In the genomic region with DNA sequence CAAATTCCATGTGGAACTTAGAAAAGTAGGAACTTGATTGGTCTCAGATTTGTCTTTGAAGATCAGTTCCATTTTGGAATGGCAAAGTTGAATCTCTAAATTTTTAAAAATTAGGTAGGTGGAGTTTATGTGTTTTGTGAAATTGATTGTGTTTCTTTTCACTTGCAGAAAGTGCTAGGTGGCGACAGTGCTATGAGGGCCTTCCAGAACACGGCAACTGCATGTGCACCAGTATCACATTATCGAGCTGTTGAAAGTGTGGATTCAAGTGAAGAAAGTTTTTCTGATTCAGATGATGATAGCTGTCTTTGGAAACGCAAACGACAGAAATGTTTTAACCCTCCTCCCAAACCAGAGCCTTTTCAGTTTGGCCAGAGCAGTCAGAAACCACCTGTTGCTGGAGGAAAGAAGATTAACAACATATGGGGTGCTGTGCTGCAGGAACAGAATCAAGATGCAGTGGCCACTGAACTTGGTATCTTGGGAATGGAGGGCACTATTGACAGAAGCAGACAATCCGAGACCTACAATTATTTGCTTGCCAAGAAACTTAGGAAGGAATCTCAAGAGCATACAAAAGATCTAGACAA, we compare ENCODE assay signal across 21 cellular contexts. TPM values are rescaled to one million over a fixed set of nuclear protein-coding genes. Genes with fewer than 3 reads are reported as not detected.
DNase-seq lines count a peak whose midpoint lies in the region; ATAC-seq, FAIRE-seq and TF ChIP-seq lines count a peak whose summit lies in the region.
"Had no signal": no experiment of that assay in that cellular context is flagged by ENCODE, and none has a peak within 500 bp of the region (broad histone marks: within the 10 kb centered on the region; RNA-seq: fewer than 3 reads in every experiment).

No MANE protein-coding gene starts in this region.

- TF ChIP-seq RAD21 in GM12878 (IDR thresholded peaks at IDR 0.05; ENCODE audit: insufficient read depth, low read depth, low read length) = no peak

- no peak for DNase-seq in activated T-cell treated with anti-CD3 and anti-CD28 coated beads, Interleukin-2, amount 50 U/mL, for 24 hours
- DNase-seq in activated T-cell treated with anti-CD3 and anti-CD28 coated beads, Interleukin-2, amount 50 U/mL, for 48 hours = no peak
- no peak for DNase-seq in H9
- no peak for DNase-seq in GM12878 (ENCODE audit: low read depth, low spot score)
- DNase-seq in left ventricle myocardium superior = no peak
- no peak for DNase-seq in SW 1271 (lab: John Stamatoyannopoulos, UW)
- no peak for DNase-seq in A172 (ENCODE audit: low spot score)
- DNase-seq: activated CD4-positive, alpha-beta memory T cell treated with anti-CD3 and anti-CD28 coated beads for 36 hours; aorta; COR-L47; islet precursor cell; Karpas-422; NCI-H1417 treated with DMSO at 0.1 percent for 48 hours; Peyer's patch; sigmoid colon; stimulated activated CD4-positive, alpha-beta T cell treated with anti-CD3 and anti-CD28 coated beads, Interleukin-1b, Interleukin-23, amount 100 ng/mL, for 48 hours; substantia nigra had no signal

- H3K27ac ChIP-seq in H9 (ENCODE audit: insufficient read length, low read depth, low read length) (no peak overlapping the region), GM12878 (ENCODE audit: control insufficient read depth, insufficient read depth) (no peak overlapping the region; the same call in 1 of the 2 replicates)
- H3K27ac ChIP-seq: hepatocyte, Peyer's patch, sigmoid colon had no signal

- no peak for TF ChIP-seq EP300 in GM12878 (IDR thresholded peaks at IDR 0.05; ENCODE audit: borderline replicate concordance in 1 of 2, control insufficient read depth in 1 of 2, low read depth in 2 of 2, low read length in 2 of 2)

- H2BK5ac ChIP-seq in H9 (ENCODE audit: insufficient read length, low read length) = no peak overlapping the region

- TF ChIP-seq CTCF in H9 (conservative IDR thresholded peaks at IDR 0.05) = no peak
- TF ChIP-seq CTCF in GM12878 (IDR thresholded peaks at IDR 0.05 in 2 of 3, conservative IDR thresholded peaks at IDR 0.05 in 1 of 3; ENCODE audit: control insufficient read depth in 2 of 3, extremely low read depth in 1 of 3, insufficient read depth in 1 of 3, low read depth in 3 of 3, low read length in 3 of 3) = no peak; a peak in 1 of 6 replicates
- TF ChIP-seq CTCF in nephron (IDR thresholded peaks at IDR 0.05; ENCODE audit: unreplicated experiment in 3 of 3) = no peak

- in situ Hi-C loops in GM12878 (cut with MboI) = no loop called here

- no peak overlapping the region for H3K18ac ChIP-seq in H9 (ENCODE audit: insufficient read length, low read depth, low read length)

- TSS peak; percentile 54 for BruUV-seq in GM12878 (replicated peaks; lab: Mats Ljungman, UMichigan)

- intact Hi-C loops in GM12878 (cut with micrococcal nuclease; ENCODE audit: unreplicated experiment) (loop anchor here (5.0 kb wide), 1 partner anchor 246 kb away; no protein-coding TSS in a partner anchor), left ventricle myocardium superior (cut with micrococcal nuclease) (no loop called here)

- H3K27me3 Mint-ChIP-seq in activated T-cell treated with anti-CD3 and anti-CD28 coated beads, Interleukin-2, amount 50 U/mL, for 24 hours = no peaks in the 10 kb centered on the region
- H3K27me3 Mint-ChIP-seq in H9 (ENCODE audit: low read depth) (no peaks in the 10 kb centered on the region), nephron (ENCODE audit: low read depth) (no peaks in the 10 kb centered on the region)
- H3K27me3 Mint-ChIP-seq: activated CD4-positive, alpha-beta memory T cell treated with anti-CD3 and anti-CD28 coated beads for 36 hours had no signal

- RAD21 ChIA-PET in GM12878 (lab: Charles Lee; ENCODE audit: unreplicated experiment) = no interaction called here

- no peak overlapping the region for H2AK5ac ChIP-seq in H9 (ENCODE audit: insufficient read length, low read length)

- H3K4me2 ChIP-seq in H9 (ENCODE audit: insufficient read depth, insufficient read length, low read length) (no peak overlapping the region), GM12878 (ENCODE audit: control insufficient read depth, insufficient read depth) (peak overlapping the region; percentile 58)
- H3K4me2 ChIP-seq: hepatocyte had no signal

- H3K27me3 ChIP-seq in H9 (ENCODE audit: insufficient read depth, low read length) (no peaks in the 10 kb centered on the region), GM12878 (replicated peaks in 1 of 2; ENCODE audit: control insufficient read depth in 2 of 2, insufficient read depth in 2 of 2, low read length in 1 of 2) (no peaks in the 10 kb centered on the region)
- H3K27me3 ChIP-seq: hepatocyte, Peyer's patch, sigmoid colon had no signal

- peak overlapping the region; percentile 28 for H3K27ac Mint-ChIP-seq in activated T-cell treated with anti-CD3 and anti-CD28 coated beads, Interleukin-2, amount 50 U/mL, for 24 hours
- H3K27ac Mint-ChIP-seq in H9 (peak overlapping the region in 2 of 3 experiments; percentile 18 to 35; a peak in 3 of 7 replicates), nephron (no peak overlapping the region)
- H3K27ac Mint-ChIP-seq: activated CD4-positive, alpha-beta memory T cell treated with anti-CD3 and anti-CD28 coated beads for 36 hours had no signal

- no peak for TF ChIP-seq POLR2A in GM12878 (IDR thresholded peaks at IDR 0.05; ENCODE audit: low read depth, low read length)

- H3T11ph ChIP-seq in H9 (ENCODE audit: low read length) = no peak overlapping the region

- H3K9me3 ChIP-seq in H9 (ENCODE audit: control insufficient read depth, low read depth, low read length) (no peaks in the 10 kb centered on the region), GM12878 (replicated peaks; ENCODE audit: control insufficient read depth, insufficient read depth, low read length) (peaks cover 4% of the 10 kb centered on the region; the same call in 2 of the 3 replicates)
- H3K9me3 ChIP-seq: Peyer's patch, sigmoid colon had no signal

- CTCF ChIA-PET in GM12878 (lab: Yijun Ruan, JAX) = interaction anchor here (0.6 to 1.2 kb wide), 6 partner anchors 17 to 1956 kb away, joined by 3 to 4 read pairs (median 3); no protein-coding TSS in a partner anchor

- peaks cover 4% of the 10 kb centered on the region for H3K23me2 ChIP-seq in H9 (ENCODE audit: insufficient read length, low read depth, low read length, poor library complexity, severe bottlenecking)

- no peak overlapping the region for H4K8ac ChIP-seq in H9 (replicated peaks; ENCODE audit: insufficient read length, low read depth, low read length)

- no peak overlapping the region for H4K5ac ChIP-seq in H9 (ENCODE audit: insufficient read length, low read depth, low read length)

- no peak overlapping the region for H3K14ac ChIP-seq in H9 (ENCODE audit: insufficient read depth, low read length)

- H2AFZ ChIP-seq in H9 (ENCODE audit: low read length) (no peak overlapping the region), GM12878 (ENCODE audit: control insufficient read depth, low read depth, low read length) (no peak overlapping the region)
- H2AFZ ChIP-seq: hepatocyte had no signal

- peak overlapping the region; percentile 14; the same call in 1 of the 2 replicates for H3K4me3 ChIP-seq in GM12878
- H3K4me3 ChIP-seq: hepatocyte, Peyer's patch, sigmoid colon had no signal

- H3K9me3 Mint-ChIP-seq in activated T-cell treated with anti-CD3 and anti-CD28 coated beads, Interleukin-2, amount 50 U/mL, for 24 hours = no peaks in the 10 kb centered on the region
- H3K9me3 Mint-ChIP-seq in H9 (no peaks in the 10 kb centered on the region), nephron (peaks cover 3% of the 10 kb centered on the region)
- H3K9me3 Mint-ChIP-seq: activated CD4-positive, alpha-beta memory T cell treated with anti-CD3 and anti-CD28 coated beads for 36 hours had no signal

- ATAC-seq in GM12878 = no peak
- no peak for ATAC-seq in left ventricle myocardium superior

- no peak overlapping the region for H3K4ac ChIP-seq in H9 (ENCODE audit: low read depth, low read length)

- no peak overlapping the region for H2BK12ac ChIP-seq in H9 (ENCODE audit: insufficient read length, low read depth, low read length)

- H3K4me1 Mint-ChIP-seq in activated T-cell treated with anti-CD3 and anti-CD28 coated beads, Interleukin-2, amount 50 U/mL, for 24 hours (ENCODE audit: low read depth) = peaks cover 60% of the 10 kb centered on the region
- H3K4me1 Mint-ChIP-seq in H9 (peaks cover 39 to 42% of the 10 kb centered on the region in 2 experiments), nephron (peaks cover 28% of the 10 kb centered on the region)

- FAIRE-seq in GM12878 (lab: Jason Lieb, UNC) = no peak
- FAIRE-seq: endometrium, G401.6 had no signal

- SMC1A ChIA-PET in GM12878 (lab: Charles Lee; ENCODE audit: uncharacterized antibody, unreplicated experiment) = no interaction called here

- no peak overlapping the region for H2BK15ac ChIP-seq in H9 (ENCODE audit: low read depth, low read length)

- H3K79me2 ChIP-seq in H9 (ENCODE audit: insufficient read depth, low read length) = peaks cover 21% of the 10 kb centered on the region
- H3K79me2 ChIP-seq in GM12878 (ENCODE audit: control insufficient read depth, insufficient read depth, low read length) = peaks cover 47% of the 10 kb centered on the region

- H3K56ac ChIP-seq in H9 (ENCODE audit: insufficient read length, low read depth, low read length) = no peak overlapping the region

- H3K36me3 Mint-ChIP-seq in activated T-cell treated with anti-CD3 and anti-CD28 coated beads, Interleukin-2, amount 50 U/mL, for 24 hours (ENCODE audit: low read depth) = peaks cover 65% of the 10 kb centered on the region
- peaks cover 30 to 56% (median 45%) of the 10 kb centered on the region in 3 experiments; a peak in 6 of 7 replicates for H3K36me3 Mint-ChIP-seq in H9 (ENCODE audit: insufficient read depth in 1 of 3, low read depth in 3 of 3)
- peaks cover 42% of the 10 kb centered on the region for H3K36me3 Mint-ChIP-seq in nephron (ENCODE audit: low read depth)

- peaks cover 0 to 18% of the 10 kb centered on the region in 2 experiments; a peak in 1 of 4 replicates for H3K36me3 ChIP-seq in GM12878 (ENCODE audit: control insufficient read depth in 2 of 2, insufficient read depth in 2 of 2, low read length in 1 of 2)

- no peak overlapping the region for H3K23ac ChIP-seq in H9 (ENCODE audit: insufficient read length, low read depth, low read length)

- H3K9ac ChIP-seq in H9 (ENCODE audit: extremely low read depth, insufficient read length, low read length) (no peak overlapping the region), GM12878 (ENCODE audit: control insufficient read depth, insufficient read depth, low read length) (no peak overlapping the region)

- H2BK20ac ChIP-seq in H9 (ENCODE audit: low read depth, low read length, poor library complexity, severe bottlenecking) = no peak overlapping the region

- no CpG with 5 or more reads among the region's 6 CpGs for WGBS in H9 (ENCODE audit: extremely low coverage, insufficient read length, low lambda C conversion rate)
- 98% methylated on average over 6 of the region's 6 CpGs for WGBS in GM12878 (ENCODE audit: insufficient coverage, insufficient replicate concordance, low lambda C conversion rate, missing lambda C conversion rate)

- POLR2A ChIA-PET in GM12878 (lab: Charles Lee) = interaction anchor here (0.7 kb wide), 1 partner anchor 175 kb away, joined by 3 read pairs; no protein-coding TSS in a partner anchor

- H3K4me1 ChIP-seq in H9 (ENCODE audit: insufficient read depth, low read length) (no peaks in the 10 kb centered on the region; the same call in 1 of the 2 replicates), GM12878 (ENCODE audit: control insufficient read depth, insufficient read depth, low read length) (no peaks in the 10 kb centered on the region; the same call in 1 of the 2 replicates)

- peak overlapping the region; percentile 50 for H3K4me3 Mint-ChIP-seq in activated T-cell treated with anti-CD3 and anti-CD28 coated beads, Interleukin-2, amount 50 U/mL, for 24 hours
- H3K4me3 Mint-ChIP-seq in H9 = no peak overlapping the region
- peak overlapping the region; percentile 42 to 84 (median 68) for H3K4me3 Mint-ChIP-seq in nephron
- H3K4me3 Mint-ChIP-seq: activated CD4-positive, alpha-beta memory T cell treated with anti-CD3 and anti-CD28 coated beads for 36 hours had no signal

- H4K20me1 ChIP-seq in H9 (ENCODE audit: control insufficient read depth, insufficient read depth, insufficient read length) = no peaks in the 10 kb centered on the region
- H4K20me1 ChIP-seq in GM12878 (ENCODE audit: control insufficient read depth, insufficient read depth) = no peaks in the 10 kb centered on the region

- no peaks in the 10 kb centered on the region for H3K79me1 ChIP-seq in H9 (ENCODE audit: insufficient read depth, low read depth, low read length, poor library complexity, severe bottlenecking)

- no peak overlapping the region for H4K91ac ChIP-seq in H9 (ENCODE audit: insufficient read length, low read depth, low read length)

- no peak overlapping the region for H2BK120ac ChIP-seq in H9 (ENCODE audit: low read depth, low read length, poor library complexity, severe bottlenecking)

RNA-seq across cellular contexts. Expression of a gene that starts 2.8 kb away (rescaled TPM):
- total RNA-seq in H9 (2021) = 62.9 and 65.6 TPM in 2 replicates
- total RNA-seq in GM12878 (2013; cell fraction: nucleolus; rRNA removed) = 36.8 and 38.3 TPM in 2 replicates
- 28.2 and 35.5 TPM in 2 replicates for total RNA-seq in GM12878 (2014; rRNA removed)
- 70.2 and 72.1 TPM in 2 replicates for total RNA-seq in GM12878 (2014; rRNA removed; fragmentation: Illumina TruSeq; extraction: Trizol)
- 30.8 and 33.1 TPM in 2 replicates for total RNA-seq in GM12878 (2021)
- polyA plus RNA-seq in GM12878 (2011; ENCODE audit: low read depth) = 39.9 TPM
- polyA plus RNA-seq in GM12878 (2011; rRNA removed) = 42.5 and 67.0 TPM in 2 replicates
- 30.2 and 34.1 TPM in 2 replicates for polyA plus RNA-seq in GM12878 (2011; cell fraction: cytosol; rRNA removed)
- polyA plus RNA-seq in GM12878 (2011; cell fraction: nucleus; rRNA removed) = 9.2 and 17.4 TPM in 2 replicates
- polyA plus RNA-seq in GM12878 (2012) = 40.1 and 42.9 TPM in 2 replicates
- 59.8 and 92.3 TPM in 2 replicates for polyA plus RNA-seq in GM12878 (2014; fragmentation: Illumina TruSeq; extraction: Trizol)
- polyA plus RNA-seq in GM12878 (2014; fragmentation: Nextera tagmentation; extraction: Ambion mirVana) = 10 to 100 TPM; 60.8 to 71.5 TPM
- polyA plus RNA-seq in GM12878 (2014; rRNA removed) = 29.8 and 30.4 TPM in 2 replicates
- 10 to 100 TPM; 86.3 to 88.7 TPM for polyA plus RNA-seq in GM12878 (2016; fragmentation: Nextera tagmentation; extraction: Ambion mirVana)
- 38.7 and 45.0 TPM in 2 replicates for polyA minus RNA-seq in GM12878 (2011; rRNA and poly(A)+ RNA removed)
- polyA minus RNA-seq in GM12878 (2011; cell fraction: cytosol; rRNA and poly(A)+ RNA removed) = 11.4 and 18.4 TPM in 2 replicates
- polyA minus RNA-seq in GM12878 (2011; cell fraction: nucleus; rRNA and poly(A)+ RNA removed) = 13.2 and 26.5 TPM in 2 replicates
- 31.7 TPM for total RNA-seq in left ventricle myocardium superior
- 137 and 138 TPM in 2 replicates for total RNA-seq in A172 (2014; rRNA removed; shearing (Covaris generic))

RNA-seq across cellular contexts. Expression of a gene that starts 8.5 kb away (rescaled TPM):
- total RNA-seq in H9 (2021) (142 and 148 TPM in 2 replicates), GM12878 (2014; rRNA removed) (0.82 TPM in 1 of 2 replicates, not detected in the other), GM12878 (2014; rRNA removed; fragmentation: Illumina TruSeq; extraction: Trizol) (0.32 and 0.45 TPM in 2 replicates), GM12878 (2021) (0.41 and 1.1 TPM in 2 replicates), left ventricle myocardium superior (33.7 TPM)
- 14.1 and 83.3 TPM in 2 replicates for total RNA-seq in GM12878 (2013; cell fraction: nucleolus; rRNA removed)
- polyA plus RNA-seq in GM12878 (2011; ENCODE audit: low read depth) = 0.92 TPM
- polyA plus RNA-seq in GM12878 (2011; rRNA removed) (0.18 and 0.33 TPM in 2 replicates), GM12878 (2014; fragmentation: Illumina TruSeq; extraction: Trizol) (0.44 and 0.48 TPM in 2 replicates), GM12878 (2014; fragmentation: Nextera tagmentation; extraction: Ambion mirVana) (under 1 TPM; 0.24 TPM), GM12878 (2014; rRNA removed) (0.28 and 0.80 TPM in 2 replicates), GM12878 (2016; fragmentation: Nextera tagmentation; extraction: Ambion mirVana) (1 to 10 TPM in 1 of 2 experiments, under 1 TPM in 1; 0.75 to 1.0 TPM)
- 0.18 TPM in 2 replicates for polyA plus RNA-seq in GM12878 (2011; cell fraction: cytosol; rRNA removed)
- polyA plus RNA-seq in GM12878 (2011; cell fraction: nucleus; rRNA removed) = 0.43 TPM in 1 of 2 replicates, not detected in the other
- polyA plus RNA-seq in GM12878 (2012) = 1.2 and 1.9 TPM in 2 replicates
- polyA minus RNA-seq in GM12878 (2011; rRNA and poly(A)+ RNA removed) = 0.15 and 0.37 TPM in 2 replicates
- 1.9 and 2.1 TPM in 2 replicates for polyA minus RNA-seq in GM12878 (2011; cell fraction: cytosol; rRNA and poly(A)+ RNA removed)
- 0.38 TPM in 1 of 2 replicates, not detected in the other for polyA minus RNA-seq in GM12878 (2011; cell fraction: nucleus; rRNA and poly(A)+ RNA removed)
- total RNA-seq in A172 (2014; rRNA removed; shearing (Covaris generic)) = 23.3 and 42.4 TPM in 2 replicates

Comparison
In these comparisons a context has a peak if more than half of its experiments do, and no peak if none do; other contexts are left out.
1. H3K27ac Mint-ChIP-seq: peak in activated T-cell treated with anti-CD3 and anti-CD28 coated beads, Interleukin-2, amount 50 U/mL, for 24 hours (single experiment) and H9 (2 of 3); none in nephron (0 of 3).
2. H3K4me3 Mint-ChIP-seq: peak in activated T-cell treated with anti-CD3 and anti-CD28 coated beads, Interleukin-2, amount 50 U/mL, for 24 hours (single experiment) and nephron (3 of 3); none in H9 (0 of 2).